9 cellular contexts compared by ENCODE assay signal in genomic region chr3:134363381-134363755, GRCh38. TPM values are rescaled to one million over a fixed set of nuclear protein-coding genes. Genes with fewer than 3 reads are reported as not detected.
DNase-seq lines count a peak whose midpoint lies in the region; ATAC-seq, FAIRE-seq and TF ChIP-seq lines count a peak whose summit lies in the region.
"Had no signal": no experiment of that assay in that cellular context is flagged by ENCODE, and none has a peak within 500 bp of the region (broad histone marks: within the 10 kb centered on the region; RNA-seq: fewer than 3 reads in every experiment).

No MANE protein-coding gene starts in this region.

- ATAC-seq in T-helper 17 cell (no peak), GM18873 (IDR thresholded peaks at IDR 0.05; ENCODE audit: low FRiP score, unreplicated experiment) (no peak), HG03565 (IDR thresholded peaks at IDR 0.05; ENCODE audit: unreplicated experiment) (no peak)

- H3K4me1 ChIP-seq in left ventricle myocardium inferior = peaks cover 99% of the 10 kb centered on the region

- FAIRE-seq in RCC 7860 (lab: Jason Lieb, UNC) = no peak

- H3K27ac ChIP-seq in left ventricle myocardium inferior (replicated peaks) = peak overlapping the region; percentile 100

- H3K27me3 ChIP-seq in left ventricle myocardium inferior (ENCODE audit: low read depth) = no peaks in the 10 kb centered on the region

- H3K4me3 Mint-ChIP-seq in T-helper 17 cell = peak overlapping the region; percentile 95

- intact Hi-C loops in left ventricle myocardium inferior (cut with micrococcal nuclease) = no loop called here

- peak; percentile 59 for DNase-seq in EH (ENCODE audit: low read depth)
- DNase-seq in T-helper 17 cell = no peak
- no peak for DNase-seq in left ventricle myocardium inferior
- no peak for DNase-seq in retinal pigment epithelial cell (ENCODE audit: low read depth)
- no peak for DNase-seq in RKO (ENCODE audit: low spot score)
- DNase-seq in RCC 7860 (ENCODE audit: low spot score) = no peak

- no peaks in the 10 kb centered on the region for H3K27me3 Mint-ChIP-seq in T-helper 17 cell

- no peak for TF ChIP-seq CTCF in left ventricle myocardium inferior (IDR thresholded peaks at IDR 0.05; ENCODE audit: borderline replicate concordance)
- TF ChIP-seq CTCF in retinal pigment epithelial cell (conservative IDR thresholded peaks at IDR 0.05; ENCODE audit: low read depth, low read length) = peak; percentile 6

- H3K4me3 ChIP-seq in left ventricle myocardium inferior (peak overlapping the region; percentile 58), retinal pigment epithelial cell (ENCODE audit: low read length) (no peak overlapping the region)

- peaks cover 93% of the 10 kb centered on the region for H3K36me3 ChIP-seq in left ventricle myocardium inferior

- no peaks in the 10 kb centered on the region for H3K9me3 ChIP-seq in T-helper 17 cell (ENCODE audit: control insufficient read depth, low read length, poor library complexity, severe bottlenecking)
- no peaks in the 10 kb centered on the region for H3K9me3 ChIP-seq in left ventricle myocardium inferior (replicated peaks)

- no peaks in the 10 kb centered on the region for H3K36me3 Mint-ChIP-seq in T-helper 17 cell (ENCODE audit: low read depth)
- H3K36me3 Mint-ChIP-seq: activated naive CD4-positive, alpha-beta T cell treated with anti-CD3 and anti-CD28 coated beads, Interleukin-2, amount 50 U/mL, for 72 hours had no signal

- peak overlapping the region; percentile 6 for H3K27ac Mint-ChIP-seq in T-helper 17 cell
- H3K27ac Mint-ChIP-seq: activated naive CD4-positive, alpha-beta T cell treated with anti-CD3 and anti-CD28 coated beads, Interleukin-2, amount 50 U/mL, for 72 hours had no signal

- peaks cover 22% of the 10 kb centered on the region for H3K4me1 Mint-ChIP-seq in T-helper 17 cell

RNA-seq across cellular contexts. Expression of gene AMOTL2, which starts 10.9 kb away (rescaled TPM):
- not detected for total RNA-seq in T-helper 17 cell
- total RNA-seq in left ventricle myocardium inferior = 44.4 TPM

Comparison
In these comparisons a context has a peak if more than half of its experiments do, and no peak if none do; other contexts are left out.
1. RNA of gene AMOTL2, which starts 10.9 kb away (total RNA-seq): 44.4 TPM in left ventricle myocardium inferior (single experiment); not detected in T-helper 17 cell; every median in the first group is over 10 times any median in the second.